In the genomic region with DNA sequence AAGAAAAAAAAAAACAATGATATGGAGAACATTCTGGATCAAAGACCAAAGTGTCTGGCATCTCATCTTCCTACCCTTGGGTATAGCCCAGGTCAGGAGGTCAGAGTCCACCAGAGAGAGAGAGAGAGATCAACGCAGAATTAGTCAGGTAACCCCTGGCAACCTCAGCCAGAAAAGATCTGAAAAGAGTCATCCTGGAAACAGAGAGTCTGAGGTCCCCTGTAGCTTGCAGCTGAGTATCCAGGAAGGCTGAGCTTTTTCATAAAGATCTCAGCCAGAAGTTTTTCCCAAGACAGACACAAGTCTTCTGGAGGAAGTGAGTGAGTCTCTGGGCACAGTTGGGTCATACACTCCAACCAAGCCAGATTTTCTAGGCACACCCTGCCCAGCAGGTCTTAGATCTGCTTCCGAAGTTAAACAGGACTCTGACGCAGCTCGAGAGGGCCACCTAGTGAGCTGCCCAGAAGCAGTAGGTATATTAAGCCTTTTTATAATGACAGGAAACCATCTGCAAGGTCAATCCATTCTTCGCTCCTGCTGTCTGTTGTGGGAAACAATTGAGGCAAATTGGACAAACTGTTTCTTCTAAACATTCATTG, we compare ENCODE assay signal across 1 cellular context.
TF ChIP-seq lines count a peak whose summit lies in the region.

No MANE protein-coding gene starts in this region.

TF ChIP-seq in H1, 55 proteins besides CTCF, POLR2A, EP300 and RAD21 (continued from another document):
- TF ChIP-seq GTF2F1 (IDR thresholded peaks at IDR 0.05; ENCODE audit: borderline replicate concordance, low read depth, low read length) = no peak
- TF ChIP-seq TCF12 (IDR thresholded peaks at IDR 0.05; ENCODE audit: low read depth, low read length) = no peak
- TF ChIP-seq SP4 (IDR thresholded peaks at IDR 0.05; ENCODE audit: low read length) = no peak
- TF ChIP-seq, protein P1, sequence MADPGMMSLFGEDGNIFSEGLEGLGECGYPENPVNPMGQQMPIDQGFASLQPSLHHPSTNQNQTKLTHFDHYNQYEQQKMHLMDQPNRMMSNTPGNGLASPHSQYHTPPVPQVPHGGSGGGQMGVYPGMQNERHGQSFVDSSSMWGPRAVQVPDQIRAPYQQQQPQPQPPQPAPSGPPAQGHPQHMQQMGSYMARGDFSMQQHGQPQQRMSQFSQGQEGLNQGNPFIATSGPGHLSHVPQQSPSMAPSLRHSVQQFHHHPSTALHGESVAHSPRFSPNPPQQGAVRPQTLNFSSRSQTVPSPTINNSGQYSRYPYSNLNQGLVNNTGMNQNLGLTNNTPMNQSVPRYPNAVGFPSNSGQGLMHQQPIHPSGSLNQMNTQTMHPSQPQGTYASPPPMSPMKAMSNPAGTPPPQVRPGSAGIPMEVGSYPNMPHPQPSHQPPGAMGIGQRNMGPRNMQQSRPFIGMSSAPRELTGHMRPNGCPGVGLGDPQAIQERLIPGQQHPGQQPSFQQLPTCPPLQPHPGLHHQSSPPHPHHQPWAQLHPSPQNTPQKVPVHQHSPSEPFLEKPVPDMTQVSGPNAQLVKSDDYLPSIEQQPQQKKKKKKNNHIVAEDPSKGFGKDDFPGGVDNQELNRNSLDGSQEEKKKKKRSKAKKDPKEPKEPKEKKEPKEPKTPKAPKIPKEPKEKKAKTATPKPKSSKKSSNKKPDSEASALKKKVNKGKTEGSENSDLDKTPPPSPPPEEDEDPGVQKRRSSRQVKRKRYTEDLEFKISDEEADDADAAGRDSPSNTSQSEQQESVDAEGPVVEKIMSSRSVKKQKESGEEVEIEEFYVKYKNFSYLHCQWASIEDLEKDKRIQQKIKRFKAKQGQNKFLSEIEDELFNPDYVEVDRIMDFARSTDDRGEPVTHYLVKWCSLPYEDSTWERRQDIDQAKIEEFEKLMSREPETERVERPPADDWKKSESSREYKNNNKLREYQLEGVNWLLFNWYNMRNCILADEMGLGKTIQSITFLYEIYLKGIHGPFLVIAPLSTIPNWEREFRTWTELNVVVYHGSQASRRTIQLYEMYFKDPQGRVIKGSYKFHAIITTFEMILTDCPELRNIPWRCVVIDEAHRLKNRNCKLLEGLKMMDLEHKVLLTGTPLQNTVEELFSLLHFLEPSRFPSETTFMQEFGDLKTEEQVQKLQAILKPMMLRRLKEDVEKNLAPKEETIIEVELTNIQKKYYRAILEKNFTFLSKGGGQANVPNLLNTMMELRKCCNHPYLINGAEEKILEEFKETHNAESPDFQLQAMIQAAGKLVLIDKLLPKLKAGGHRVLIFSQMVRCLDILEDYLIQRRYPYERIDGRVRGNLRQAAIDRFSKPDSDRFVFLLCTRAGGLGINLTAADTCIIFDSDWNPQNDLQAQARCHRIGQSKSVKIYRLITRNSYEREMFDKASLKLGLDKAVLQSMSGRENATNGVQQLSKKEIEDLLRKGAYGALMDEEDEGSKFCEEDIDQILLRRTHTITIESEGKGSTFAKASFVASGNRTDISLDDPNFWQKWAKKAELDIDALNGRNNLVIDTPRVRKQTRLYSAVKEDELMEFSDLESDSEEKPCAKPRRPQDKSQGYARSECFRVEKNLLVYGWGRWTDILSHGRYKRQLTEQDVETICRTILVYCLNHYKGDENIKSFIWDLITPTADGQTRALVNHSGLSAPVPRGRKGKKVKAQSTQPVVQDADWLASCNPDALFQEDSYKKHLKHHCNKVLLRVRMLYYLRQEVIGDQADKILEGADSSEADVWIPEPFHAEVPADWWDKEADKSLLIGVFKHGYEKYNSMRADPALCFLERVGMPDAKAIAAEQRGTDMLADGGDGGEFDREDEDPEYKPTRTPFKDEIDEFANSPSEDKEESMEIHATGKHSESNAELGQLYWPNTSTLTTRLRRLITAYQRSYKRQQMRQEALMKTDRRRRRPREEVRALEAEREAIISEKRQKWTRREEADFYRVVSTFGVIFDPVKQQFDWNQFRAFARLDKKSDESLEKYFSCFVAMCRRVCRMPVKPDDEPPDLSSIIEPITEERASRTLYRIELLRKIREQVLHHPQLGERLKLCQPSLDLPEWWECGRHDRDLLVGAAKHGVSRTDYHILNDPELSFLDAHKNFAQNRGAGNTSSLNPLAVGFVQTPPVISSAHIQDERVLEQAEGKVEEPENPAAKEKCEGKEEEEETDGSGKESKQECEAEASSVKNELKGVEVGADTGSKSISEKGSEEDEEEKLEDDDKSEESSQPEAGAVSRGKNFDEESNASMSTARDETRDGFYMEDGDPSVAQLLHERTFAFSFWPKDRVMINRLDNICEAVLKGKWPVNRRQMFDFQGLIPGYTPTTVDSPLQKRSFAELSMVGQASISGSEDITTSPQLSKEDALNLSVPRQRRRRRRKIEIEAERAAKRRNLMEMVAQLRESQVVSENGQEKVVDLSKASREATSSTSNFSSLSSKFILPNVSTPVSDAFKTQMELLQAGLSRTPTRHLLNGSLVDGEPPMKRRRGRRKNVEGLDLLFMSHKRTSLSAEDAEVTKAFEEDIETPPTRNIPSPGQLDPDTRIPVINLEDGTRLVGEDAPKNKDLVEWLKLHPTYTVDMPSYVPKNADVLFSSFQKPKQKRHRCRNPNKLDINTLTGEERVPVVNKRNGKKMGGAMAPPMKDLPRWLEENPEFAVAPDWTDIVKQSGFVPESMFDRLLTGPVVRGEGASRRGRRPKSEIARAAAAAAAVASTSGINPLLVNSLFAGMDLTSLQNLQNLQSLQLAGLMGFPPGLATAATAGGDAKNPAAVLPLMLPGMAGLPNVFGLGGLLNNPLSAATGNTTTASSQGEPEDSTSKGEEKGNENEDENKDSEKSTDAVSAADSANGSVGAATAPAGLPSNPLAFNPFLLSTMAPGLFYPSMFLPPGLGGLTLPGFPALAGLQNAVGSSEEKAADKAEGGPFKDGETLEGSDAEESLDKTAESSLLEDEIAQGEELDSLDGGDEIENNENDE (IDR thresholded peaks at IDR 0.05; ENCODE audit: insufficient replicate concordance, low read length) = no peak
- no peak for TF ChIP-seq KDM1A (IDR thresholded peaks at IDR 0.05; ENCODE audit: borderline replicate concordance, low read length)
- no peak for TF ChIP-seq POU5F1 (IDR thresholded peaks at IDR 0.05; ENCODE audit: low read depth, low read length)
- TF ChIP-seq BCL11A (IDR thresholded peaks at IDR 0.05; ENCODE audit: low read depth in 2 of 2, low read length in 2 of 2) = no peak
- TF ChIP-seq GABPA (IDR thresholded peaks at IDR 0.05; ENCODE audit: borderline replicate concordance, insufficient read depth, low read length) = no peak
- no peak for TF ChIP-seq CHD1 (IDR thresholded peaks at IDR 0.05; ENCODE audit: low read depth, low read length)
- no peak for TF ChIP-seq BRCA1 (IDR thresholded peaks at IDR 0.05; ENCODE audit: low read depth, low read length)
